Comparison of ENCODE assay signal across 1 cellular context in genomic region chr6:132279592-132280139, GRCh38.
TF ChIP-seq lines count a peak whose summit lies in the region.

No MANE protein-coding gene starts in this region.

TF ChIP-seq in K562, 482 proteins besides CTCF, POLR2A, EP300 and RAD21 (continued from another document):
- TF ChIP-seq CHAMP1 (IDR thresholded peaks at IDR 0.05) (peak; percentile 56; the same call in 1 of the 2 replicates), AFF1 (IDR thresholded peaks at IDR 0.05; ENCODE audit: low read depth in 1 of 2, partially characterized antibody in 2 of 2) (peak in 1 of 2 experiments; percentile 43), DEAF1 (CRISPR knock-in tag; IDR thresholded peaks at IDR 0.05) (peak; percentile 62), CBX1 (IDR thresholded peaks at IDR 0.05; ENCODE audit: low read depth) (no peak), ZBTB7A (IDR thresholded peaks at IDR 0.05; ENCODE audit: borderline replicate concordance, control insufficient read depth, low read depth, low read length) (no peak), TBL1XR1 (IDR thresholded peaks at IDR 0.05; ENCODE audit: low read length in 2 of 2) (no peak), MAX (CRISPR knock-in tag; IDR thresholded peaks at IDR 0.05) (no peak), TRIM28 (IDR thresholded peaks at IDR 0.05) (0 out of 2 replicates have a peak, but pooled peaks have one; percentile 21), ZKSCAN8 (CRISPR knock-in tag; IDR thresholded peaks at IDR 0.05) (peak; percentile 87; the same call in 1 of the 2 replicates)
